Comparison of ENCODE assay signal across 16 cellular contexts in genomic region chr6:111835807-111836206, GRCh38. TPM values are rescaled to one million over a fixed set of nuclear protein-coding genes. Genes with fewer than 3 reads are reported as not detected.
DNase-seq lines count a peak whose midpoint lies in the region; ATAC-seq and TF ChIP-seq lines count a peak whose summit lies in the region.
"Had no signal": no experiment of that assay in that cellular context is flagged by ENCODE, and none has a peak within 500 bp of the region (broad histone marks: within the 10 kb centered on the region; RNA-seq: fewer than 3 reads in every experiment).

No MANE protein-coding gene starts in this region.

- H4K20me1 ChIP-seq in hepatocyte (ENCODE audit: insufficient read depth, poor library complexity, severe bottlenecking) = no peaks in the 10 kb centered on the region

- no peaks in the 10 kb centered on the region for H3K36me3 ChIP-seq in hepatocyte (replicated peaks; ENCODE audit: insufficient read depth, low read depth)
- H3K36me3 ChIP-seq: left lung had no signal

- H3K4me1 Mint-ChIP-seq in activated naive CD4-positive, alpha-beta T cell treated with anti-CD3 and anti-CD28 coated beads, Interleukin-2, amount 50 U/mL, for 24 hours = peaks cover 58% of the 10 kb centered on the region
- H3K4me1 Mint-ChIP-seq in activated CD8-positive, alpha-beta T cell treated with anti-CD3 and anti-CD28 coated beads for 36 hours (ENCODE audit: low read depth) = peaks cover 90% of the 10 kb centered on the region

- 52% methylated on average over 1 of the region's 1 CpG for WGBS in hepatocyte (ENCODE audit: low lambda C conversion rate, missing lambda C conversion rate)

- POLR2A ChIA-PET in activated CD8-positive, alpha-beta T cell treated with anti-CD3 and anti-CD28 coated beads for 36 hours (lab: Charles Lee) = interaction anchor here (1.0 kb wide), 1 partner anchor 24 kb away, joined by 4 read pairs; no protein-coding TSS in a partner anchor

- H3K4me1 ChIP-seq in hepatocyte (ENCODE audit: insufficient read depth) = peaks cover 6% of the 10 kb centered on the region

- H3K9me3 ChIP-seq in hepatocyte (ENCODE audit: low read depth) = no peaks in the 10 kb centered on the region
- H3K9me3 ChIP-seq: left lung had no signal

- no peaks in the 10 kb centered on the region for H3K27me3 Mint-ChIP-seq in activated naive CD4-positive, alpha-beta T cell treated with anti-CD3 and anti-CD28 coated beads, Interleukin-2, amount 50 U/mL, for 24 hours
- H3K27me3 Mint-ChIP-seq in activated CD8-positive, alpha-beta T cell treated with anti-CD3 and anti-CD28 coated beads for 36 hours = no peaks in the 10 kb centered on the region

- H3K27me3 ChIP-seq in hepatocyte = no peaks in the 10 kb centered on the region
- H3K27me3 ChIP-seq: left lung had no signal

- intact Hi-C loops in activated CD8-positive, alpha-beta T cell treated with anti-CD3 and anti-CD28 coated beads for 36 hours (cut with micrococcal nuclease) = no loop called here

- CTCF ChIA-PET in activated CD8-positive, alpha-beta T cell treated with anti-CD3 and anti-CD28 coated beads for 36 hours (lab: Charles Lee) = interaction anchor here (2.3 kb wide), 1 partner anchor 11 kb away, joined by 8 read pairs; no protein-coding TSS in a partner anchor

- H3K79me2 ChIP-seq in hepatocyte = peaks cover 8% of the 10 kb centered on the region

- H3K36me3 Mint-ChIP-seq in activated naive CD4-positive, alpha-beta T cell treated with anti-CD3 and anti-CD28 coated beads, Interleukin-2, amount 50 U/mL, for 24 hours = peaks cover 30% of the 10 kb centered on the region
- peaks cover 72% of the 10 kb centered on the region for H3K36me3 Mint-ChIP-seq in activated CD8-positive, alpha-beta T cell treated with anti-CD3 and anti-CD28 coated beads for 36 hours (ENCODE audit: low read depth)

- no peaks in the 10 kb centered on the region for H3K9me2 ChIP-seq in hepatocyte (replicated peaks; ENCODE audit: insufficient read depth)

- no peak for DNase-seq in activated naive CD4-positive, alpha-beta T cell treated with anti-CD3 and anti-CD28 coated beads, Interleukin-2, amount 50 U/mL, for 16 hours
- DNase-seq in activated CD8-positive, alpha-beta T cell treated with anti-CD3 and anti-CD28 coated beads for 36 hours = no peak
- DNase-seq in hepatocyte (ENCODE audit: low spot score) (no peak), COLO829 (ENCODE audit: low spot score) (no peak)
- no peak for DNase-seq in effector CD8-positive, alpha-beta T cell (lab: John Stamatoyannopoulos, UW)
- DNase-seq: activated CD4-positive, alpha-beta T cell treated with anti-CD3 and anti-CD28 coated beads, Interleukin-2, amount 50 U/mL, for 1 hour; aorta; central memory CD4-positive, alpha-beta T cell; DND-41; left lung; NCI-H1417; NCI-H526 treated with DMSO at 0.1 percent for 48 hours had no signal

- TF ChIP-seq CTCF in activated CD8-positive, alpha-beta T cell treated with anti-CD3 and anti-CD28 coated beads for 36 hours (IDR thresholded peaks at IDR 0.05) = no peak
- TF ChIP-seq CTCF in hepatocyte (IDR thresholded peaks at IDR 0.05; ENCODE audit: poor library complexity) = no peak

- peak overlapping the region; percentile 48 for H3K27ac ChIP-seq in hepatocyte
- H3K27ac ChIP-seq: left lung, RWPE1 had no signal

- no peak overlapping the region for H3K4me2 ChIP-seq in hepatocyte

- ATAC-seq in activated CD8-positive, alpha-beta T cell treated with anti-CD3 and anti-CD28 coated beads for 36 hours = no peak
- ATAC-seq in GM19467 (IDR thresholded peaks at IDR 0.05; ENCODE audit: unreplicated experiment) = no peak
- ATAC-seq: left lung, SK-N-SH treated with all-trans-retinoic acid at 6 μM for 48 hours had no signal

- no peak overlapping the region for H3K4me3 ChIP-seq in hepatocyte
- H3K4me3 ChIP-seq: left lung had no signal

- H3K27ac Mint-ChIP-seq in activated naive CD4-positive, alpha-beta T cell treated with anti-CD3 and anti-CD28 coated beads, Interleukin-2, amount 50 U/mL, for 24 hours = peak overlapping the region; percentile 94
- H3K27ac Mint-ChIP-seq in activated CD8-positive, alpha-beta T cell treated with anti-CD3 and anti-CD28 coated beads for 36 hours = peak overlapping the region; percentile 89

- H2AFZ ChIP-seq in hepatocyte = no peak overlapping the region

- H3K4me3 Mint-ChIP-seq in activated naive CD4-positive, alpha-beta T cell treated with anti-CD3 and anti-CD28 coated beads, Interleukin-2, amount 50 U/mL, for 24 hours = peak overlapping the region; percentile 70
- H3K4me3 Mint-ChIP-seq in activated CD8-positive, alpha-beta T cell treated with anti-CD3 and anti-CD28 coated beads for 36 hours = peak overlapping the region; percentile 67

- no peaks in the 10 kb centered on the region for H3K9me3 Mint-ChIP-seq in activated naive CD4-positive, alpha-beta T cell treated with anti-CD3 and anti-CD28 coated beads, Interleukin-2, amount 50 U/mL, for 24 hours
- no peaks in the 10 kb centered on the region for H3K9me3 Mint-ChIP-seq in activated CD8-positive, alpha-beta T cell treated with anti-CD3 and anti-CD28 coated beads for 36 hours

RNA-seq across cellular contexts. Expression of gene FYN, which starts 37.4 kb away (rescaled TPM):
- total RNA-seq in activated CD8-positive, alpha-beta T cell treated with anti-CD3 and anti-CD28 coated beads for 36 hours = 100 to 1,000 TPM; 384 to 386 TPM
- total RNA-seq in hepatocyte = 40.0 and 65.7 TPM in 2 replicates
- 63.7 and 70.1 TPM in 2 replicates for polyA plus RNA-seq in hepatocyte
